In genomic region chr19:58279042-58279924, GRCh38 we compare ENCODE assay signal across 1 cellular context.
TF ChIP-seq lines count a peak whose summit lies in the region.

No MANE protein-coding gene starts in this region.

TF ChIP-seq in K562, 482 proteins besides CTCF, POLR2A, EP300 and RAD21 (continued from another document and continues in another):
- no peak for TF ChIP-seq ZNF589 (CRISPR knock-in tag; IDR thresholded peaks at IDR 0.05; ENCODE audit: low read depth)
- TF ChIP-seq GABPA (tag; conservative IDR thresholded peaks at IDR 0.05; ENCODE audit: low read depth), result peak; percentile 22; the same call in 1 of the 2 replicates
- peak in 1 of 2 experiments; percentile 39; a peak in 1 of 4 replicates for TF ChIP-seq HDAC1 (IDR thresholded peaks at IDR 0.05)
- TF ChIP-seq RFX5 (IDR thresholded peaks at IDR 0.05; ENCODE audit: low read depth, low read length), result no peak
- TF ChIP-seq MNT (conservative IDR thresholded peaks at IDR 0.05), result peak; percentile 69 to 86
- no peak for TF ChIP-seq ZNF518B (CRISPR knock-in tag; IDR thresholded peaks at IDR 0.05)
- TF ChIP-seq NFRKB (IDR thresholded peaks at IDR 0.05; ENCODE audit: low read depth), result 0 out of 2 replicates have a peak, but pooled peaks have one; percentile 61
- peak; percentile 45; the same call in 1 of the 2 replicates for TF ChIP-seq GTF2E2 (tag; IDR thresholded peaks at IDR 0.05)
- TF ChIP-seq POLR2G (IDR thresholded peaks at IDR 0.05; ENCODE audit: low read depth, low read length), result peak; percentile 73
- TF ChIP-seq SIN3A (IDR thresholded peaks at IDR 0.05; ENCODE audit: borderline replicate concordance in 2 of 2, control insufficient read depth in 1 of 2, low read depth in 2 of 2, low read length in 2 of 2), result peak in 1 of 2 experiments; percentile 45; a peak in 2 of 4 replicates
- TF ChIP-seq ETS1 (conservative IDR thresholded peaks at IDR 0.05; ENCODE audit: control insufficient read depth, low read depth, low read length), result peak; percentile 14; the same call in 1 of the 2 replicates
- no peak for TF ChIP-seq NBN (IDR thresholded peaks at IDR 0.05; ENCODE audit: low read depth)
- 0 out of 4 replicates have a peak, but pooled peaks of 1 of the 2 experiments have one; percentile 43 for TF ChIP-seq KDM4B (IDR thresholded peaks at IDR 0.05; ENCODE audit: borderline replicate concordance in 2 of 2, low read depth in 1 of 2)
- peak; percentile 63; the same call in 1 of the 2 replicates for TF ChIP-seq E2F5 (CRISPR knock-in tag; IDR thresholded peaks at IDR 0.05)
- TF ChIP-seq ZNF143 (CRISPR knock-in tag; IDR thresholded peaks at IDR 0.05), result peak; percentile 66; the same call in 1 of the 2 replicates
- TF ChIP-seq ZBTB8A (IDR thresholded peaks at IDR 0.05; ENCODE audit: partially characterized antibody), result no peak
- TF ChIP-seq RBM34 (IDR thresholded peaks at IDR 0.05; ENCODE audit: borderline replicate concordance, insufficient read depth, low read length), result no peak
- peak; percentile 67 for TF ChIP-seq CXXC5 (CRISPR knock-in tag; IDR thresholded peaks at IDR 0.05)
- 0 out of 4 replicates have a peak, but pooled peaks of 1 of the 2 experiments have one; percentile 36 for TF ChIP-seq UBTF (IDR thresholded peaks at IDR 0.05; ENCODE audit: borderline replicate concordance in 1 of 2, low read depth in 2 of 2, low read length in 2 of 2)
- TF ChIP-seq KDM2B (CRISPR knock-in tag; IDR thresholded peaks at IDR 0.05), result 0 out of 2 replicates have a peak, but pooled peaks have one; percentile 45
- TF ChIP-seq MAX (CRISPR knock-in tag; IDR thresholded peaks at IDR 0.05), result peak; percentile 84
- TF ChIP-seq CREB1 (IDR thresholded peaks at IDR 0.05), result no peak
- 0 out of 2 replicates have a peak, but pooled peaks have one; percentile 2 for TF ChIP-seq CREB1 (CRISPR knock-in tag; IDR thresholded peaks at IDR 0.05)
- TF ChIP-seq RREB1 (CRISPR knock-in tag; IDR thresholded peaks at IDR 0.05), result no peak
- peak; percentile 44 for TF ChIP-seq TFAP4 (CRISPR knock-in tag; IDR thresholded peaks at IDR 0.05; ENCODE audit: borderline replicate concordance)
- TF ChIP-seq RCOR1 (IDR thresholded peaks at IDR 0.05; ENCODE audit: borderline replicate concordance in 1 of 2, low read depth in 2 of 2, low read length in 2 of 2), result peak in 1 of 2 experiments; percentile 37; a peak in 1 of 4 replicates
- peak; percentile 39 for TF ChIP-seq CBFA2T3 (IDR thresholded peaks at IDR 0.05)
- TF ChIP-seq ZNF124 (CRISPR knock-in tag; IDR thresholded peaks at IDR 0.05), result no peak
- TF ChIP-seq PTRF (tag; IDR thresholded peaks at IDR 0.05), result no peak
- peak; percentile 83; the same call in 1 of the 2 replicates for TF ChIP-seq ZBTB7A (IDR thresholded peaks at IDR 0.05; ENCODE audit: borderline replicate concordance, control insufficient read depth, low read depth, low read length)
- TF ChIP-seq RBBP5 (IDR thresholded peaks at IDR 0.05; ENCODE audit: borderline replicate concordance, insufficient read depth, low read length, poor library complexity, severe bottlenecking), result peak; percentile 65
- TF ChIP-seq CBX3 (IDR thresholded peaks at IDR 0.05; ENCODE audit: borderline replicate concordance in 1 of 2, low read length in 2 of 2), result no peak
- no peak for TF ChIP-seq ID3 (CRISPR knock-in tag; IDR thresholded peaks at IDR 0.05)
- TF ChIP-seq ID3 (tag; IDR thresholded peaks at IDR 0.05), result peak; percentile 76
- TF ChIP-seq SAFB (IDR thresholded peaks at IDR 0.05; ENCODE audit: borderline replicate concordance, low read depth, low read length), result peak; percentile 29; the same call in 1 of the 2 replicates
- TF ChIP-seq STAT6 (CRISPR knock-in tag; IDR thresholded peaks at IDR 0.05), result peak; percentile 91; the same call in 1 of the 2 replicates
- TF ChIP-seq NFIC (IDR thresholded peaks at IDR 0.05), result peak; percentile 96
- TF ChIP-seq XRCC5 (IDR thresholded peaks at IDR 0.05; ENCODE audit: low read depth, low read length), result no peak
